8 cellular contexts compared by ENCODE assay signal in the genomic region with DNA sequence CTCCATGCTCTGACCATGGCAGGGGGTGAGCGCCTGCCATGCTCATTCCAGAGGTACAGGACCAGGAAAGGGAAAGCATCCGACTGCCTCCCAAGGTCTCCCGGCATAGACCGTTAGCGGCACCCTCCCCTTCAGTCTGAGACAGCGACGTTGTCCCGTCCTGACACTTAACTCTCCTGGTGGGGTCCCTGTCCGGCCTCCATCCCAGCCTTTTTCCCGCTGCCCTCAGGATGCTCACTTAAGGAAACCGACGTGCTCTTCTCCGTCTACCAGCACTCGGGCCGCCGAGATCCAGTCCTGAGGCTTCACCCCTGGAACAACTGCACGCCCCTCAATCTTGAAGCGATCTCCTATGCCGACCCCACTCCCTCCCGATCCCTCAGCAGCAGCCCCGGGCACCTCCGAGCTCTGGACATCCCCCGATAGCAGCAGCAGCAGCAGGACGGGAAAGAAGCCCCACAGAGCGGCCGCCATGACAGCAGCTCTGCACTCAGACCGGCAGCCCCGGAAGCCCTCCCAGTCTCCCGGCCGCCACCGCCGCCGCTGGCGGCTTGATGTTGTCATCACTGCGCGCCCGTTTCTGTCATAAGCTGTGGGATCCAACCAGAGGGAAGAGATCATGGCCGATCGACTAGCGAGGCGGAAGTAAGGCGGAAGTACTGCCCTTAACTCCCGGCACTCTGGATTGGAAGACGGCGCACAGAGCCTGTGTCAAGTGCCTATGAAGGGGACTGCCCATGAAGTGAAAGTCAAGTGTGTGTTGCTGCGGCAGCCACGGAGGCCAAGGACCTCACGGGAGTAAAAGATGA. TPM values are rescaled to one million over a fixed set of nuclear protein-coding genes. Genes with fewer than 3 reads are reported as not detected.
DNase-seq lines count a peak whose midpoint lies in the region; ATAC-seq and TF ChIP-seq lines count a peak whose summit lies in the region.

A gene (minus strand): TSS at position 497 of the 809 bp plus-strand sequence. CDS start 23 bp downstream, at position 474.
A gene (plus strand): TSS at position 718 of the 809 bp plus-strand sequence. CDS start 449 bp downstream, outside the sequence.

- 0 out of 2 replicates have a peak, but pooled peaks cover 3% of the 10 kb centered on the region for H4K20me1 ChIP-seq in SU-DHL-6 (ENCODE audit: low read depth, low read length)

- peaks cover 38% of the 10 kb centered on the region for H3K36me3 Mint-ChIP-seq in activated naive CD8-positive, alpha-beta T cell treated with anti-CD3 and anti-CD28 coated beads, Interleukin-2, amount 50 U/mL, for 24 hours (ENCODE audit: low read depth)
- peaks cover 4% of the 10 kb centered on the region for H3K36me3 Mint-ChIP-seq in osteocyte (ENCODE audit: unreplicated experiment)

- peak within 1 kb of the TSS; percentile 100 for H3K27ac Mint-ChIP-seq in activated naive CD8-positive, alpha-beta T cell treated with anti-CD3 and anti-CD28 coated beads, Interleukin-2, amount 50 U/mL, for 24 hours
- H3K27ac Mint-ChIP-seq in osteocyte (ENCODE audit: unreplicated experiment), result peak within 1 kb of the TSS; percentile 96

- H3K27me3 Mint-ChIP-seq in activated naive CD8-positive, alpha-beta T cell treated with anti-CD3 and anti-CD28 coated beads, Interleukin-2, amount 50 U/mL, for 24 hours, result peaks cover 3% of the 10 kb centered on the region
- no peaks in the 10 kb centered on the region for H3K27me3 Mint-ChIP-seq in osteocyte (ENCODE audit: unreplicated experiment)

- H3K4me3 ChIP-seq in GM12875 (ENCODE audit: low read depth, low read length), result peak within 1 kb of the TSS; percentile 84
- peak within 1 kb of the TSS; percentile 72 for H3K4me3 ChIP-seq in SU-DHL-6 (ENCODE audit: insufficient read depth, low read length, poor library complexity, severe bottlenecking)
- peak within 1 kb of the TSS; percentile 82 for H3K4me3 ChIP-seq in thymus (ENCODE audit: low read length)

- H3K9ac ChIP-seq in SU-DHL-6 (ENCODE audit: low read length), result peak within 1 kb of the TSS; percentile 69

- H3K79me2 ChIP-seq in SU-DHL-6 (ENCODE audit: insufficient read depth, low read length), result peaks cover 47% of the 10 kb centered on the region

- peaks cover 13% of the 10 kb centered on the region for H3K4me1 ChIP-seq in thymus (ENCODE audit: control insufficient read depth, insufficient read depth, low read length)

- TF ChIP-seq CTCF in GM12875 (IDR thresholded peaks at IDR 0.05; ENCODE audit: borderline replicate concordance, insufficient read depth, low read depth, low read length) (no peak), SU-DHL-6 (IDR thresholded peaks at IDR 0.05; ENCODE audit: insufficient read depth, low read length, poor library complexity, severe bottlenecking) (no peak), osteocyte (IDR thresholded peaks at IDR 0.05) (no peak)

- DNase-seq in NCI-H1417 (lab: John Stamatoyannopoulos, UW) (peak; percentile 95 to 100 (median 98)), Right ventricle myocardium inferior (ENCODE audit: missing footprints) (peak; percentile 99), osteocyte (ENCODE audit: extremely low spot score, unreplicated experiment) (peak; percentile 99)
- DNase-seq in activated naive CD8-positive, alpha-beta T cell treated with anti-CD3 and anti-CD28 coated beads, Interleukin-2, amount 50 U/mL, for 24 hours, result peak; percentile 99

- H3K9me3 ChIP-seq in SU-DHL-6 (ENCODE audit: insufficient read depth, low read length) (peaks cover 19% of the 10 kb centered on the region; the same call in 1 of the 2 replicates), thymus (ENCODE audit: control insufficient read depth) (peaks cover 1% of the 10 kb centered on the region)

- peaks cover 36% of the 10 kb centered on the region for H3K4me1 Mint-ChIP-seq in activated naive CD8-positive, alpha-beta T cell treated with anti-CD3 and anti-CD28 coated beads, Interleukin-2, amount 50 U/mL, for 24 hours
- peaks cover 24% of the 10 kb centered on the region for H3K4me1 Mint-ChIP-seq in osteocyte (ENCODE audit: unreplicated experiment)

- H3F3A ChIP-seq in SU-DHL-6 (ENCODE audit: insufficient read depth), result no peaks in the 10 kb centered on the region

- no peaks in the 10 kb centered on the region for H3K27me3 ChIP-seq in SU-DHL-6 (ENCODE audit: low read length)
- H3K27me3 ChIP-seq in thymus (ENCODE audit: control insufficient read depth, insufficient read depth), result no peaks in the 10 kb centered on the region

- intact Hi-C loops in Right ventricle myocardium inferior (cut with DNase I), result loop anchor here (1.0 to 5.0 kb wide), 3 partner anchors 123 to 866 kb away; a partner anchor contains a TSS

- peak within 1 kb of the TSS; percentile 96 for H3K4me3 Mint-ChIP-seq in activated naive CD8-positive, alpha-beta T cell treated with anti-CD3 and anti-CD28 coated beads, Interleukin-2, amount 50 U/mL, for 24 hours
- H3K4me3 Mint-ChIP-seq in osteocyte (ENCODE audit: unreplicated experiment), result peak within 1 kb of the TSS; percentile 99

- peaks cover 15% of the 10 kb centered on the region for H3K9me3 Mint-ChIP-seq in activated naive CD8-positive, alpha-beta T cell treated with anti-CD3 and anti-CD28 coated beads, Interleukin-2, amount 50 U/mL, for 24 hours
- no peaks in the 10 kb centered on the region for H3K9me3 Mint-ChIP-seq in osteocyte (ENCODE audit: unreplicated experiment)

- H3K27ac ChIP-seq in SU-DHL-6 (ENCODE audit: low read depth, low read length) (peak within 1 kb of the TSS; percentile 33), thymus (ENCODE audit: low read depth) (peak within 1 kb of the TSS; percentile 92)

- under 1% methylated on average over 48 of the region's 48 CpGs for WGBS in thymus

- peak within 1 kb of the TSS; percentile 81 for H2AFZ ChIP-seq in SU-DHL-6 (ENCODE audit: low read depth, low read length, severe bottlenecking)

- no peaks in the 10 kb centered on the region for H3K9me2 ChIP-seq in SU-DHL-6 (replicated peaks; ENCODE audit: insufficient read depth, low read length)

- H3K4me2 ChIP-seq in SU-DHL-6 (ENCODE audit: low read depth, low read length, poor library complexity, severe bottlenecking), result peak within 1 kb of the TSS; percentile 92

- H3K36me3 ChIP-seq in SU-DHL-6 (ENCODE audit: low read length), result peaks cover 8% of the 10 kb centered on the region
- no peaks in the 10 kb centered on the region for H3K36me3 ChIP-seq in thymus (ENCODE audit: control insufficient read depth, insufficient read depth)

- ATAC-seq in HG02763 (IDR thresholded peaks at IDR 0.05; ENCODE audit: unreplicated experiment), result peak; percentile 99
- ATAC-seq in activated naive CD8-positive, alpha-beta T cell treated with anti-CD3 and anti-CD28 coated beads, Interleukin-2, amount 50 U/mL, for 24 hours, result peak; percentile 99
- peak; percentile 100 for ATAC-seq in Right ventricle myocardium inferior

RNA-seq across cellular contexts. Expression of the first gene that starts in this region (rescaled TPM):
- 65.1 TPM for total RNA-seq in Right ventricle myocardium inferior
- 84.9 and 89.9 TPM in 2 replicates for total RNA-seq in osteocyte
- polyA plus RNA-seq in thymus, result 59.1 TPM

RNA-seq across cellular contexts. Expression of the second gene that starts in this region (rescaled TPM):
- 1.8 TPM for total RNA-seq in Right ventricle myocardium inferior
- 2.0 TPM in 2 replicates for total RNA-seq in osteocyte
- 2.3 TPM for polyA plus RNA-seq in thymus

Comparison
In these comparisons a context has a peak if more than half of its experiments do, and no peak if none do; other contexts are left out.
1. Peak in every context shown above with its lines: DNase-seq, ATAC-seq, H3K4me3 ChIP-seq and H3K27ac ChIP-seq.